19 cellular contexts compared by ENCODE assay signal in genomic region chr11:102577723-102578122, GRCh38. TPM values are rescaled to one million over a fixed set of nuclear protein-coding genes. Genes with fewer than 3 reads are reported as not detected.
"Had no signal": no experiment of that assay in that cellular context is flagged by ENCODE, and none has a peak within 500 bp of the region (broad histone marks: within the 10 kb centered on the region; RNA-seq: fewer than 3 reads in every experiment).

No MANE protein-coding gene starts in this region.

- H3K36me3 Mint-ChIP-seq: activated CD4-positive, alpha-beta memory T cell treated with anti-CD3 and anti-CD28 coated beads for 36 hours had no signal

- H3K4me3 Mint-ChIP-seq: activated CD4-positive, alpha-beta memory T cell treated with anti-CD3 and anti-CD28 coated beads for 36 hours; activated naive CD8-positive, alpha-beta T cell treated with anti-CD3 and anti-CD28 coated beads, Interleukin-2, amount 50 U/mL, for 24 hours; dendritic cell treated with granulocyte-macrophage colony-stimulating factor and Interleukin-4, amounts not matched to agents 40 ng/mL and 50 ng/mL, for 4 days; nephron progenitor cell had no signal

- H3K27me3 ChIP-seq: ascending aorta, breast epithelium, right atrium auricular region, suprapubic skin had no signal

- H3K4me3 ChIP-seq: ascending aorta, breast epithelium, right atrium auricular region, suprapubic skin had no signal

- H3K4me1 ChIP-seq: ascending aorta, breast epithelium, right atrium auricular region had no signal

- H3K27me3 Mint-ChIP-seq: activated CD4-positive, alpha-beta memory T cell treated with anti-CD3 and anti-CD28 coated beads for 36 hours; activated naive CD8-positive, alpha-beta T cell treated with anti-CD3 and anti-CD28 coated beads, Interleukin-2, amount 50 U/mL, for 24 hours; dendritic cell treated with granulocyte-macrophage colony-stimulating factor and Interleukin-4, amounts not matched to agents 40 ng/mL and 50 ng/mL, for 4 days; progenitor cell of endocrine pancreas had no signal

- ATAC-seq: activated CD4-positive, CD25-positive, alpha-beta regulatory T cell treated with anti-CD3 and anti-CD28 coated beads, Interleukin-2, amount 50 U/mL, for 24 hours had no signal

- H3K4me1 Mint-ChIP-seq: nephron progenitor cell had no signal

- DNase-seq: activated CD4-positive, alpha-beta memory T cell treated with anti-CD3 and anti-CD28 coated beads for 36 hours; activated CD8-positive, alpha-beta memory T cell treated with anti-CD3 and anti-CD28 coated beads, Interleukin-2, amount 50 U/mL, for 48 hours; activated gamma-delta T cell treated with Interleukin-2 at 50 U/mL for 16 hours; activated naive CD8-positive, alpha-beta T cell treated with anti-CD3 and anti-CD28 coated beads, Interleukin-2, amount 50 U/mL, for 24 hours; activated T-cell treated with anti-CD3 and anti-CD28 coated beads, Interleukin-2, amount 50 U/mL, for 72 hours; effector memory CD4-positive, alpha-beta T cell; foreskin melanocyte; head of caudate nucleus; nephron progenitor cell; stimulated activated CD4-positive, alpha-beta T cell treated with anti-CD3 and anti-CD28 coated beads, Interleukin-2, amount 100 ng/mL, for 48 hours; trophoblast cell had no signal

- H3K27ac ChIP-seq: ascending aorta, breast epithelium, right atrium auricular region, suprapubic skin had no signal

- H3K27ac Mint-ChIP-seq: activated CD4-positive, alpha-beta memory T cell treated with anti-CD3 and anti-CD28 coated beads for 36 hours; activated naive CD8-positive, alpha-beta T cell treated with anti-CD3 and anti-CD28 coated beads, Interleukin-2, amount 50 U/mL, for 24 hours; dendritic cell treated with granulocyte-macrophage colony-stimulating factor and Interleukin-4, amounts not matched to agents 40 ng/mL and 50 ng/mL, for 4 days; nephron progenitor cell; progenitor cell of endocrine pancreas had no signal

- H3K36me3 ChIP-seq: ascending aorta, breast epithelium, right atrium auricular region, suprapubic skin had no signal

- H3K9me3 Mint-ChIP-seq: activated CD4-positive, alpha-beta memory T cell treated with anti-CD3 and anti-CD28 coated beads for 36 hours; activated T-cell treated with anti-CD3 and anti-CD28 coated beads, Interleukin-2, amount 50 U/mL, for 72 hours; dendritic cell treated with granulocyte-macrophage colony-stimulating factor and Interleukin-4, amounts not matched to agents 40 ng/mL and 50 ng/mL, for 4 days; nephron progenitor cell had no signal

RNA-seq across cellular contexts. Expression of gene MMP20, which starts 47.4 kb away (rescaled TPM):
- polyA plus RNA-seq: liver had no signal
